ENCODE assay signal across 10 cellular contexts in the genomic region with DNA sequence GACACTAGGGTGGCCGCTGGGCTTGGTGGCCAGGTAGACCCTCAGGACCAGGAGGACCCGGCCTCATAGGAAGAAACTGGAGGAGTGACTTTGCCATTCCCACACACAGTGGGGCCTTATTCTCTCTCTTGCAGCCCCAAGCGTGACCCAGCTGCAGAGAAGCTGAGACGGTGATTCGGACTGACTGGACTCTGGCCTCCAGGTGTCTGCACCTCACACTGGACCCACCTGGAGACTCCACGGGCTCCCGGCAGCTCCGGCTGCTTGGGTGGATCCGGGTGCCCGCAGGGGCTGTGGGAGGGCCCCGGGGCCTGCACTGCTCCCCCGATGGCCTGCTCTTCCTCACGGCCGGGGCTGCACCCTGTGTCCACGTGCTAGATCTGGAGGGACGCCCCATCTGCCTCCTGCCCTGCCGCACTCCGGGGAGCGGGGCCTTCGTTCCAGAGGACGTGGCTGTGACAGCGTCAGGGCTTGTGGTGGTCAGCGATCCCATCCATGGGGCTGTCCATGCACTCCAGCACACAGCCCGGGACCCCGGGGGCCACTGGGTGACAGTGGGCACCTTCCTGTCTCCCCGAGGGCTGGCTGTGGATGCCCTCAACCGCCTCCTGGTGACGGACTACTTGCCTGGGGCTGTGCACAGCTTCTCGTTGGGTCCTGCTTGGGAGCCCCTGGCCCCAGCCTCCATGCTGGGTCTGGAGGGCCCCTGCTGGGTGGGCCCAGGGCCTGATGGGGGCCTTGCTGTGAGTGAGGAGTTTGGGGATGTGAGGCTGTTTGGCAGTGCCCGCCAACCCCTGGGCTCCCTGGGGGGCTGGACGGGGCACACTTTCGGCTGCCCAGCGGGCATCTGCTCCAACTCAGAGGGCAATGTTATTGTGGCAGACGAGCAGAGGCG. TPM values are rescaled to one million over a fixed set of nuclear protein-coding genes. Genes with fewer than 3 reads are reported as not detected.
DNase-seq lines count a peak whose midpoint lies in the region; ATAC-seq, FAIRE-seq and TF ChIP-seq lines count a peak whose summit lies in the region.
"Had no signal": no experiment of that assay in that cellular context is flagged by ENCODE, and none has a peak within 500 bp of the region (broad histone marks: within the 10 kb centered on the region; RNA-seq: fewer than 3 reads in every experiment).

No MANE protein-coding gene starts in this region.

- H3K27ac ChIP-seq in HepG2 (ENCODE audit: extremely low read length, insufficient read depth, low read length) (no peak overlapping the region), right lobe of liver (peak overlapping the region in 1 of 3 donors; percentile 29)

- TF ChIP-seq CTCF in HepG2 (CRISPR knock-in tag; IDR thresholded peaks at IDR 0.05) (no peak), right lobe of liver (IDR thresholded peaks at IDR 0.05) (no peak), natural killer cell (IDR thresholded peaks at IDR 0.05) (no peak)

- POLR2A ChIA-PET in HepG2 (lab: Yijun Ruan, JAX), result interaction anchor here (1.0 to 1.7 kb wide), 6 partner anchors 9 to 167 kb away, joined by 3 to 10 read pairs (median 4); no protein-coding TSS in a partner anchor
- POLR2A ChIA-PET in activated naive CD8-positive, alpha-beta T cell treated with anti-CD3 and anti-CD28 coated beads, Interleukin-2, amount 10 ng/mL, durations not matched to agents 7 days and 5 days (lab: Charles Lee), result interaction anchor here (0.6 to 1.4 kb wide), 10 partner anchors 13 to 221 kb away, joined by 3 to 8 read pairs (median 3); a partner anchor contains a TSS

- TF ChIP-seq EP300 in HepG2 (IDR thresholded peaks at IDR 0.05; ENCODE audit: low read depth in 2 of 2, low read length in 2 of 2) (no peak), HepG2 (CRISPR knock-in tag; IDR thresholded peaks at IDR 0.05; ENCODE audit: borderline replicate concordance) (no peak)

- no peak for TF ChIP-seq RAD21 in HepG2 (CRISPR knock-in tag; IDR thresholded peaks at IDR 0.05)

- no peaks in the 10 kb centered on the region for H3K9me3 Mint-ChIP-seq in activated naive CD8-positive, alpha-beta T cell treated with anti-CD3 and anti-CD28 coated beads, Interleukin-2, amount 10 ng/mL, durations not matched to agents 7 days and 5 days
- no peaks in the 10 kb centered on the region for H3K9me3 Mint-ChIP-seq in natural killer cell

- BruUV-seq in HepG2 (replicated peaks; lab: Mats Ljungman, UMichigan), result no TSS peak

- TF ChIP-seq POLR2A in HepG2 (IDR thresholded peaks at IDR 0.05; ENCODE audit: insufficient read depth in 1 of 2, low read depth in 2 of 2, low read length in 2 of 2) (no peak), right lobe of liver (IDR thresholded peaks at IDR 0.05) (no peak)

- peak overlapping the region; percentile 71 for H3K4me3 Mint-ChIP-seq in activated naive CD8-positive, alpha-beta T cell treated with anti-CD3 and anti-CD28 coated beads, Interleukin-2, amount 10 ng/mL, durations not matched to agents 7 days and 5 days
- peak overlapping the region; percentile 45 for H3K4me3 Mint-ChIP-seq in natural killer cell

- H3K9me3 ChIP-seq in HepG2 (ENCODE audit: low read length), result no peaks in the 10 kb centered on the region
- no peaks in the 10 kb centered on the region for H3K9me3 ChIP-seq in right lobe of liver

- H4K20me1 ChIP-seq in HepG2 (ENCODE audit: insufficient read depth, low read length), result no peaks in the 10 kb centered on the region

- no peaks in the 10 kb centered on the region for H3K27me3 Mint-ChIP-seq in activated naive CD8-positive, alpha-beta T cell treated with anti-CD3 and anti-CD28 coated beads, Interleukin-2, amount 10 ng/mL, durations not matched to agents 7 days and 5 days
- H3K27me3 Mint-ChIP-seq in natural killer cell (ENCODE audit: low read depth in 2 of 2), result no peaks in the 10 kb centered on the region

- intact Hi-C loops in HepG2 (cut with micrococcal nuclease; ENCODE audit: unreplicated experiment) (loop anchor here (5.0 kb wide), 1 partner anchor 35 kb away; no protein-coding TSS in a partner anchor), right lobe of liver (cut with DNase I) (no loop called here), natural killer cell (cut with micrococcal nuclease) (no loop called here), left colon (cut with DNase I, micrococcal nuclease) (no loop called here)

- in situ Hi-C loops in HepG2 (cut with HindIII; ENCODE audit: extremely low pct_ligation_motif_present, low pct_unique_long_range_greater_than_20kb), result no loop called here

- peak overlapping the region; percentile 34 to 92 (median 45); a peak in 4 of 6 replicates for H3K4me3 ChIP-seq in HepG2 (replicated peaks in 1 of 3; ENCODE audit: insufficient read depth in 1 of 3, low read depth in 2 of 3, low read length in 3 of 3)
- peak overlapping the region in 1 of 3 donors; percentile 26 for H3K4me3 ChIP-seq in right lobe of liver

- peaks cover 64% of the 10 kb centered on the region for H3K4me1 ChIP-seq in HepG2 (ENCODE audit: insufficient read depth, low read length)
- peaks cover 0 to 8% (median 0%) of the 10 kb centered on the region in 4 donors for H3K4me1 ChIP-seq in right lobe of liver

- no peaks in the 10 kb centered on the region for H3K36me3 Mint-ChIP-seq in activated naive CD8-positive, alpha-beta T cell treated with anti-CD3 and anti-CD28 coated beads, Interleukin-2, amount 10 ng/mL, durations not matched to agents 7 days and 5 days
- H3K36me3 Mint-ChIP-seq in natural killer cell, result no peaks in the 10 kb centered on the region

- peaks cover 24% of the 10 kb centered on the region for H3K4me1 Mint-ChIP-seq in activated naive CD8-positive, alpha-beta T cell treated with anti-CD3 and anti-CD28 coated beads, Interleukin-2, amount 10 ng/mL, durations not matched to agents 7 days and 5 days
- H3K4me1 Mint-ChIP-seq in natural killer cell, result peaks cover 16 to 33% of the 10 kb centered on the region in 2 donors

- WGBS in HepG2 (ENCODE audit: low lambda C conversion rate), result 15% methylated on average over 5 of the region's 35 CpGs
- no CpG with 5 or more reads among the region's 35 CpGs for WGBS in right lobe of liver (ENCODE audit: insufficient coverage, low coverage, low lambda C conversion rate, missing lambda C conversion rate)

- H2AFZ ChIP-seq in HepG2 (ENCODE audit: low read length), result no peak overlapping the region

- ATAC-seq in HepG2 (no peak), right lobe of liver (no peak), natural killer cell (no peak), left colon (no peak)
- ATAC-seq in activated naive CD8-positive, alpha-beta T cell treated with anti-CD3 and anti-CD28 coated beads, Interleukin-2, amount 10 ng/mL, durations not matched to agents 7 days and 5 days (ENCODE audit: low read depth), result no peak

- H3K27me3 ChIP-seq in HepG2 (ENCODE audit: control insufficient read depth in 1 of 2, insufficient read depth in 2 of 2, low read length in 2 of 2) (peaks cover 7 to 33% of the 10 kb centered on the region in 2 experiments), right lobe of liver (no peaks in the 10 kb centered on the region)

- DNase-seq in HepG2 (ENCODE audit: low spot score) (no peak), right lobe of liver (no peak), natural killer cell (no peak), left colon (no peak), amygdala (lab: John Stamatoyannopoulos, UW) (no peak), HCEC 1CT (no peak), cortex of kidney (lab: John Stamatoyannopoulos, UW) (no peak)
- DNase-seq in activated naive CD8-positive, alpha-beta T cell treated with anti-CD3 and anti-CD28 coated beads, Interleukin-2, amount 10 ng/mL, durations not matched to agents 7 days and 5 days, result no peak

- H3K9ac ChIP-seq in HepG2 (ENCODE audit: insufficient read depth, low read depth, low read length), result peak overlapping the region; percentile 70; the same call in 1 of the 2 replicates

- FAIRE-seq in HepG2 (lab: Jason Lieb, UNC), result no peak

- H3K27ac Mint-ChIP-seq in activated naive CD8-positive, alpha-beta T cell treated with anti-CD3 and anti-CD28 coated beads, Interleukin-2, amount 10 ng/mL, durations not matched to agents 7 days and 5 days, result peak overlapping the region; percentile 84
- H3K27ac Mint-ChIP-seq in natural killer cell, result peak overlapping the region in 1 of 2 donors; percentile 26

- H3K79me2 ChIP-seq in HepG2 (ENCODE audit: insufficient read depth, low read length), result peaks cover 7% of the 10 kb centered on the region

- H3K4me2 ChIP-seq in HepG2 (ENCODE audit: low read depth, low read length), result peak overlapping the region; percentile 91

- H3K36me3 ChIP-seq in HepG2 (replicated peaks in 1 of 2; ENCODE audit: control insufficient read depth in 1 of 2, insufficient read depth in 2 of 2, low read length in 2 of 2) (0 out of 5 replicates have a peak, but pooled peaks cover 0 to 5% of the 10 kb centered on the region in 2 experiments), right lobe of liver (no peaks in the 10 kb centered on the region)

- CTCF ChIA-PET in HepG2 (lab: Yijun Ruan, JAX; ENCODE audit: low intra/inter-chr PET ratio, low total read pairs), result no interaction called here

RNA-seq across cellular contexts. Expression of a gene that starts 0.8 kb away (rescaled TPM):
- total RNA-seq in HepG2 (2016; rRNA removed; fragmentation: Illumina TruSeq; extraction: Trizol), result 0.40 and 0.48 TPM in 2 replicates
- not detected in 2 replicates for total RNA-seq in HepG2 (2016; cell fraction: cytosol; rRNA removed; fragmentation: Illumina TruSeq; extraction: Trizol; ENCODE audit: low read depth)
- 0.33 and 0.45 TPM in 2 replicates for total RNA-seq in HepG2 (2016; cell fraction: insoluble cytoplasmic fraction; rRNA removed; fragmentation: Illumina TruSeq; extraction: Trizol)
- total RNA-seq in HepG2 (2016; cell fraction: membrane; rRNA removed; fragmentation: Illumina TruSeq; extraction: Trizol), result 0.10 and 0.22 TPM in 2 replicates
- total RNA-seq in HepG2 (2016; cell fraction: nucleus; rRNA removed; fragmentation: Illumina TruSeq; extraction: Trizol), result 0.22 TPM in 1 of 2 replicates, not detected in the other
- 0.59 and 1.1 TPM in 2 replicates for polyA plus RNA-seq in HepG2 (2011; rRNA removed)
- 0.71 and 1.2 TPM in 2 replicates for polyA plus RNA-seq in HepG2 (2011; cell fraction: cytosol; rRNA removed)
- 1.3 and 1.7 TPM in 2 replicates for polyA plus RNA-seq in HepG2 (2011; cell fraction: nucleus; rRNA removed)
- polyA plus RNA-seq in HepG2 (2012), result 1.4 and 1.5 TPM in 2 replicates
- 0.09 TPM in 1 of 2 replicates, not detected in the other for polyA plus RNA-seq in HepG2 (2016; cell fraction: cytosol; fragmentation: Illumina TruSeq; extraction: Trizol; ENCODE audit: low read depth)
- 0.26 TPM in 2 replicates for polyA plus RNA-seq in HepG2 (2016; cell fraction: insoluble cytoplasmic fraction; fragmentation: Illumina TruSeq; extraction: Trizol; ENCODE audit: low read depth)
- not detected in 2 replicates for polyA plus RNA-seq in HepG2 (2016; cell fraction: membrane; fragmentation: Illumina TruSeq; extraction: Trizol; ENCODE audit: low read depth)
- not detected in 2 replicates for polyA plus RNA-seq in HepG2 (2016; cell fraction: nucleus; fragmentation: Illumina TruSeq; extraction: Trizol; ENCODE audit: insufficient read depth, low read depth)
- 1.4 TPM in 1 of 2 replicates, not detected in the other for polyA minus RNA-seq in HepG2 (2011; rRNA and poly(A)+ RNA removed; ENCODE audit: low replicate concordance)
- 0.40 and 0.88 TPM in 2 replicates for polyA minus RNA-seq in HepG2 (2011; cell fraction: cytosol; rRNA and poly(A)+ RNA removed)
- polyA minus RNA-seq in HepG2 (2011; cell fraction: nucleus; rRNA and poly(A)+ RNA removed), result 0.13 and 0.25 TPM in 2 replicates
- under 1 TPM in 5 of 6 experiments, not detected in 1; 0.12 to 0.33 (median 0.28) TPM for total RNA-seq in right lobe of liver
- total RNA-seq in activated naive CD8-positive, alpha-beta T cell treated with anti-CD3 and anti-CD28 coated beads, Interleukin-2, amount 10 ng/mL, durations not matched to agents 7 days and 5 days, result 1 to 10 TPM; 3.0 to 3.6 TPM
- total RNA-seq in natural killer cell, result under 1 TPM; 0.28 to 0.75 (median 0.35) TPM
- under 1 TPM in 1 of 2 donors, not detected in 1; 0.36 TPM for total RNA-seq in left colon

RNA-seq across cellular contexts. Expression of a gene that starts 2.2 kb away (rescaled TPM):
- total RNA-seq in HepG2 (2016; rRNA removed; fragmentation: Illumina TruSeq; extraction: Trizol) (8.4 and 19.7 TPM in 2 replicates), right lobe of liver (10 to 100 TPM; 19.5 to 32.0 (median 27.8) TPM), natural killer cell (10 to 100 TPM; 27.6 to 40.5 (median 37.0) TPM), left colon (10 to 100 TPM; 37.6 to 39.5 TPM)
- 7.5 and 10.0 TPM in 2 replicates for total RNA-seq in HepG2 (2016; cell fraction: cytosol; rRNA removed; fragmentation: Illumina TruSeq; extraction: Trizol; ENCODE audit: low read depth)
- 7.4 and 18.9 TPM in 2 replicates for total RNA-seq in HepG2 (2016; cell fraction: insoluble cytoplasmic fraction; rRNA removed; fragmentation: Illumina TruSeq; extraction: Trizol)
- total RNA-seq in HepG2 (2016; cell fraction: membrane; rRNA removed; fragmentation: Illumina TruSeq; extraction: Trizol), result 13.0 and 18.2 TPM in 2 replicates
- total RNA-seq in HepG2 (2016; cell fraction: nucleus; rRNA removed; fragmentation: Illumina TruSeq; extraction: Trizol), result 16.8 and 19.0 TPM in 2 replicates
- polyA plus RNA-seq in HepG2 (2011; rRNA removed), result 7.7 and 13.6 TPM in 2 replicates
- polyA plus RNA-seq in HepG2 (2011; cell fraction: cytosol; rRNA removed), result 7.2 and 11.6 TPM in 2 replicates
- 70.8 and 80.2 TPM in 2 replicates for polyA plus RNA-seq in HepG2 (2011; cell fraction: nucleus; rRNA removed)
- 6.7 and 8.5 TPM in 2 replicates for polyA plus RNA-seq in HepG2 (2012)
- polyA plus RNA-seq in HepG2 (2016; cell fraction: cytosol; fragmentation: Illumina TruSeq; extraction: Trizol; ENCODE audit: low read depth), result 6.3 and 7.2 TPM in 2 replicates
- polyA plus RNA-seq in HepG2 (2016; cell fraction: insoluble cytoplasmic fraction; fragmentation: Illumina TruSeq; extraction: Trizol; ENCODE audit: low read depth), result 6.9 and 8.3 TPM in 2 replicates
- polyA plus RNA-seq in HepG2 (2016; cell fraction: membrane; fragmentation: Illumina TruSeq; extraction: Trizol; ENCODE audit: low read depth), result 10.4 and 10.8 TPM in 2 replicates
- polyA plus RNA-seq in HepG2 (2016; cell fraction: nucleus; fragmentation: Illumina TruSeq; extraction: Trizol; ENCODE audit: insufficient read depth, low read depth), result 31.7 and 36.7 TPM in 2 replicates
- polyA minus RNA-seq in HepG2 (2011; rRNA and poly(A)+ RNA removed; ENCODE audit: low replicate concordance), result 38.0 and 89.1 TPM in 2 replicates
- polyA minus RNA-seq in HepG2 (2011; cell fraction: cytosol; rRNA and poly(A)+ RNA removed), result 8.1 and 11.1 TPM in 2 replicates
- polyA minus RNA-seq in HepG2 (2011; cell fraction: nucleus; rRNA and poly(A)+ RNA removed), result 13.6 and 14.0 TPM in 2 replicates
- total RNA-seq in activated naive CD8-positive, alpha-beta T cell treated with anti-CD3 and anti-CD28 coated beads, Interleukin-2, amount 10 ng/mL, durations not matched to agents 7 days and 5 days, result 10 to 100 TPM; 46.3 to 54.3 TPM

RNA-seq across cellular contexts. Expression of a gene that starts 7.4 kb away (rescaled TPM):
- total RNA-seq in HepG2 (2016; rRNA removed; fragmentation: Illumina TruSeq; extraction: Trizol), result 0.07 TPM in 1 of 2 replicates, not detected in the other
- total RNA-seq in HepG2 (2016; cell fraction: cytosol; rRNA removed; fragmentation: Illumina TruSeq; extraction: Trizol; ENCODE audit: low read depth), result not detected in 2 replicates
- total RNA-seq in HepG2 (2016; cell fraction: insoluble cytoplasmic fraction; rRNA removed; fragmentation: Illumina TruSeq; extraction: Trizol), result not detected in 2 replicates
- not detected in 2 replicates for total RNA-seq in HepG2 (2016; cell fraction: membrane; rRNA removed; fragmentation: Illumina TruSeq; extraction: Trizol)
- not detected in 2 replicates for total RNA-seq in HepG2 (2016; cell fraction: nucleus; rRNA removed; fragmentation: Illumina TruSeq; extraction: Trizol)
- polyA plus RNA-seq in HepG2 (2011; rRNA removed), result 0.16 and 0.38 TPM in 2 replicates
- polyA plus RNA-seq in HepG2 (2011; cell fraction: cytosol; rRNA removed), result 0.23 and 0.28 TPM in 2 replicates
- polyA plus RNA-seq in HepG2 (2011; cell fraction: nucleus; rRNA removed), result 0.81 and 1.2 TPM in 2 replicates
- polyA plus RNA-seq in HepG2 (2012), result 0.63 and 0.74 TPM in 2 replicates
- not detected in 2 replicates for polyA plus RNA-seq in HepG2 (2016; cell fraction: cytosol; fragmentation: Illumina TruSeq; extraction: Trizol; ENCODE audit: low read depth)
- polyA plus RNA-seq in HepG2 (2016; cell fraction: insoluble cytoplasmic fraction; fragmentation: Illumina TruSeq; extraction: Trizol; ENCODE audit: low read depth), result not detected in 2 replicates
- not detected in 2 replicates for polyA plus RNA-seq in HepG2 (2016; cell fraction: membrane; fragmentation: Illumina TruSeq; extraction: Trizol; ENCODE audit: low read depth)
- not detected in 2 replicates for polyA plus RNA-seq in HepG2 (2016; cell fraction: nucleus; fragmentation: Illumina TruSeq; extraction: Trizol; ENCODE audit: insufficient read depth, low read depth)
- polyA minus RNA-seq in HepG2 (2011; rRNA and poly(A)+ RNA removed; ENCODE audit: low replicate concordance), result 0.12 TPM in 1 of 2 replicates, not detected in the other
- 0.35 and 0.40 TPM in 2 replicates for polyA minus RNA-seq in HepG2 (2011; cell fraction: cytosol; rRNA and poly(A)+ RNA removed)
- polyA minus RNA-seq in HepG2 (2011; cell fraction: nucleus; rRNA and poly(A)+ RNA removed), result not detected in 2 replicates
- not detected for total RNA-seq in right lobe of liver
- not detected for total RNA-seq in activated naive CD8-positive, alpha-beta T cell treated with anti-CD3 and anti-CD28 coated beads, Interleukin-2, amount 10 ng/mL, durations not matched to agents 7 days and 5 days
- total RNA-seq in natural killer cell, result under 1 TPM in 1 of 3 donors, not detected in 2; 0.20 TPM
- not detected for total RNA-seq in left colon
- total RNA-seq: epithelial cell of proximal tubule, H4 had no signal

RNA-seq across cellular contexts. Expression of a gene that starts 22.3 kb away (rescaled TPM):
- total RNA-seq in HepG2 (2016; rRNA removed; fragmentation: Illumina TruSeq; extraction: Trizol) (8.2 and 11.5 TPM in 2 replicates), right lobe of liver (10 to 100 TPM in 5 of 6 experiments, 1 to 10 TPM in 1; 10.0 to 14.1 (median 12.0) TPM), natural killer cell (10 to 100 TPM; 12.7 to 20.8 (median 20.0) TPM), left colon (10 to 100 TPM; 38.2 to 43.4 TPM)
- total RNA-seq in HepG2 (2016; cell fraction: cytosol; rRNA removed; fragmentation: Illumina TruSeq; extraction: Trizol; ENCODE audit: low read depth), result 3.9 TPM in 2 replicates
- total RNA-seq in HepG2 (2016; cell fraction: insoluble cytoplasmic fraction; rRNA removed; fragmentation: Illumina TruSeq; extraction: Trizol), result 7.7 and 10.5 TPM in 2 replicates
- 9.2 and 9.7 TPM in 2 replicates for total RNA-seq in HepG2 (2016; cell fraction: membrane; rRNA removed; fragmentation: Illumina TruSeq; extraction: Trizol)
- total RNA-seq in HepG2 (2016; cell fraction: nucleus; rRNA removed; fragmentation: Illumina TruSeq; extraction: Trizol), result 6.0 and 7.3 TPM in 2 replicates
- polyA plus RNA-seq in HepG2 (2011; rRNA removed), result 7.7 and 10.6 TPM in 2 replicates
- polyA plus RNA-seq in HepG2 (2011; cell fraction: cytosol; rRNA removed), result 6.0 and 10.4 TPM in 2 replicates
- polyA plus RNA-seq in HepG2 (2011; cell fraction: nucleus; rRNA removed), result 25.9 TPM in 2 replicates
- 7.0 and 9.0 TPM in 2 replicates for polyA plus RNA-seq in HepG2 (2012)
- polyA plus RNA-seq in HepG2 (2016; cell fraction: cytosol; fragmentation: Illumina TruSeq; extraction: Trizol; ENCODE audit: low read depth), result 2.5 and 2.9 TPM in 2 replicates
- 8.9 and 11.2 TPM in 2 replicates for polyA plus RNA-seq in HepG2 (2016; cell fraction: insoluble cytoplasmic fraction; fragmentation: Illumina TruSeq; extraction: Trizol; ENCODE audit: low read depth)
- polyA plus RNA-seq in HepG2 (2016; cell fraction: membrane; fragmentation: Illumina TruSeq; extraction: Trizol; ENCODE audit: low read depth), result 6.5 and 6.8 TPM in 2 replicates
- polyA plus RNA-seq in HepG2 (2016; cell fraction: nucleus; fragmentation: Illumina TruSeq; extraction: Trizol; ENCODE audit: insufficient read depth, low read depth), result 20.2 and 22.4 TPM in 2 replicates
- 15.3 and 16.9 TPM in 2 replicates for polyA minus RNA-seq in HepG2 (2011; rRNA and poly(A)+ RNA removed; ENCODE audit: low replicate concordance)
- polyA minus RNA-seq in HepG2 (2011; cell fraction: cytosol; rRNA and poly(A)+ RNA removed), result 5.5 and 7.3 TPM in 2 replicates
- 3.4 and 4.0 TPM in 2 replicates for polyA minus RNA-seq in HepG2 (2011; cell fraction: nucleus; rRNA and poly(A)+ RNA removed)
- 10 to 100 TPM; 15.1 to 18.2 TPM for total RNA-seq in activated naive CD8-positive, alpha-beta T cell treated with anti-CD3 and anti-CD28 coated beads, Interleukin-2, amount 10 ng/mL, durations not matched to agents 7 days and 5 days

RNA-seq across cellular contexts. Expression of a gene that starts 40.1 kb away (rescaled TPM):
- total RNA-seq in HepG2 (2016; rRNA removed; fragmentation: Illumina TruSeq; extraction: Trizol), result 15.0 and 24.5 TPM in 2 replicates
- 4.2 and 4.4 TPM in 2 replicates for total RNA-seq in HepG2 (2016; cell fraction: cytosol; rRNA removed; fragmentation: Illumina TruSeq; extraction: Trizol; ENCODE audit: low read depth)
- 12.6 and 24.1 TPM in 2 replicates for total RNA-seq in HepG2 (2016; cell fraction: insoluble cytoplasmic fraction; rRNA removed; fragmentation: Illumina TruSeq; extraction: Trizol)
- total RNA-seq in HepG2 (2016; cell fraction: membrane; rRNA removed; fragmentation: Illumina TruSeq; extraction: Trizol), result 16.3 and 16.4 TPM in 2 replicates
- total RNA-seq in HepG2 (2016; cell fraction: nucleus; rRNA removed; fragmentation: Illumina TruSeq; extraction: Trizol), result 14.9 and 20.4 TPM in 2 replicates
- 14.9 and 22.2 TPM in 2 replicates for polyA plus RNA-seq in HepG2 (2011; rRNA removed)
- polyA plus RNA-seq in HepG2 (2011; cell fraction: cytosol; rRNA removed), result 11.3 and 22.6 TPM in 2 replicates
- 103 and 145 TPM in 2 replicates for polyA plus RNA-seq in HepG2 (2011; cell fraction: nucleus; rRNA removed)
- polyA plus RNA-seq in HepG2 (2012), result 17.6 and 19.5 TPM in 2 replicates
- polyA plus RNA-seq in HepG2 (2016; cell fraction: cytosol; fragmentation: Illumina TruSeq; extraction: Trizol; ENCODE audit: low read depth), result 5.8 and 6.0 TPM in 2 replicates
- 20.7 and 26.7 TPM in 2 replicates for polyA plus RNA-seq in HepG2 (2016; cell fraction: insoluble cytoplasmic fraction; fragmentation: Illumina TruSeq; extraction: Trizol; ENCODE audit: low read depth)
- polyA plus RNA-seq in HepG2 (2016; cell fraction: membrane; fragmentation: Illumina TruSeq; extraction: Trizol; ENCODE audit: low read depth), result 16.3 and 19.3 TPM in 2 replicates
- polyA plus RNA-seq in HepG2 (2016; cell fraction: nucleus; fragmentation: Illumina TruSeq; extraction: Trizol; ENCODE audit: insufficient read depth, low read depth), result 67.7 and 68.0 TPM in 2 replicates
- 22.1 and 60.1 TPM in 2 replicates for polyA minus RNA-seq in HepG2 (2011; rRNA and poly(A)+ RNA removed; ENCODE audit: low replicate concordance)
- polyA minus RNA-seq in HepG2 (2011; cell fraction: cytosol; rRNA and poly(A)+ RNA removed), result 39.5 and 41.1 TPM in 2 replicates
- 16.0 and 18.4 TPM in 2 replicates for polyA minus RNA-seq in HepG2 (2011; cell fraction: nucleus; rRNA and poly(A)+ RNA removed)
- 10 to 100 TPM; 17.3 to 34.3 (median 23.3) TPM for total RNA-seq in right lobe of liver
- total RNA-seq in activated naive CD8-positive, alpha-beta T cell treated with anti-CD3 and anti-CD28 coated beads, Interleukin-2, amount 10 ng/mL, durations not matched to agents 7 days and 5 days, result 10 to 100 TPM; 83.5 to 87.4 TPM
- total RNA-seq in natural killer cell, result 100 to 1,000 TPM; 151 to 275 (median 186) TPM
- total RNA-seq in left colon, result 100 to 1,000 TPM in 1 of 2 donors, 10 to 100 TPM in 1; 98.8 to 102 TPM
